1 cellular context compared by ENCODE assay signal in the genomic region with DNA sequence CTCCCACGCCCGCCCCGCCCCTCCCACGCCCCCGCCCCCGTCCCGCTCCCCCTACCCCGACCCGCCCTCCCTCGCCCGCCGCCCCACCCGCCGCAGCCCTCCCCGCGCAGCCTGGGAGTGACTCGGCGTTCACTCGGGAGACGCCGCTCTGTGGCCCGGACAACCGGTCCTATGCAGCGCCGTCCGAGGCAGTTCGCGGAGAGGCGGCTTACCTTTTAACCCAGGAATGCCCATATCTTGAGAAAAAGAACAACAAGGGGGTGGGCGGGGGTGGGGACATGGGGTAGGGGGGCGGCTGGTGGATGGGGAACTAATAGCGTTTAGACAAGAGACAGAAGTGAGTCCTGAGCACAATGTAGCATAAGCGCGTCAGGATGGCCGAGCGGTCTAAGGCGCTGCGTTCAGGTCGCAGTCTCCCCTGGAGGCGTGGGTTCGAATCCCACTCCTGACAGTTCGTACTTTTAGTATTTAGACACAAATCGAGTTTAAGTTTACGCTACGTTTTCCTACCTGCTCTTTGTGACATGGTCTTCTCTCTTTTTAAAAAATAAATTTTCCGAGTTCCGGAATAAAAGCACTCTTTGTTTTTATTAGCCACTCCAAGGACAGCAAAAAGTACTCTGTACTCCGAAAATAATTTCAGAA.
TF ChIP-seq lines count a peak whose summit lies in the region.

No MANE protein-coding gene starts in this region.

TF ChIP-seq in GM12878, 131 proteins besides CTCF, POLR2A, EP300 and RAD21 (continued from another document):
- TF ChIP-seq, protein P1, sequence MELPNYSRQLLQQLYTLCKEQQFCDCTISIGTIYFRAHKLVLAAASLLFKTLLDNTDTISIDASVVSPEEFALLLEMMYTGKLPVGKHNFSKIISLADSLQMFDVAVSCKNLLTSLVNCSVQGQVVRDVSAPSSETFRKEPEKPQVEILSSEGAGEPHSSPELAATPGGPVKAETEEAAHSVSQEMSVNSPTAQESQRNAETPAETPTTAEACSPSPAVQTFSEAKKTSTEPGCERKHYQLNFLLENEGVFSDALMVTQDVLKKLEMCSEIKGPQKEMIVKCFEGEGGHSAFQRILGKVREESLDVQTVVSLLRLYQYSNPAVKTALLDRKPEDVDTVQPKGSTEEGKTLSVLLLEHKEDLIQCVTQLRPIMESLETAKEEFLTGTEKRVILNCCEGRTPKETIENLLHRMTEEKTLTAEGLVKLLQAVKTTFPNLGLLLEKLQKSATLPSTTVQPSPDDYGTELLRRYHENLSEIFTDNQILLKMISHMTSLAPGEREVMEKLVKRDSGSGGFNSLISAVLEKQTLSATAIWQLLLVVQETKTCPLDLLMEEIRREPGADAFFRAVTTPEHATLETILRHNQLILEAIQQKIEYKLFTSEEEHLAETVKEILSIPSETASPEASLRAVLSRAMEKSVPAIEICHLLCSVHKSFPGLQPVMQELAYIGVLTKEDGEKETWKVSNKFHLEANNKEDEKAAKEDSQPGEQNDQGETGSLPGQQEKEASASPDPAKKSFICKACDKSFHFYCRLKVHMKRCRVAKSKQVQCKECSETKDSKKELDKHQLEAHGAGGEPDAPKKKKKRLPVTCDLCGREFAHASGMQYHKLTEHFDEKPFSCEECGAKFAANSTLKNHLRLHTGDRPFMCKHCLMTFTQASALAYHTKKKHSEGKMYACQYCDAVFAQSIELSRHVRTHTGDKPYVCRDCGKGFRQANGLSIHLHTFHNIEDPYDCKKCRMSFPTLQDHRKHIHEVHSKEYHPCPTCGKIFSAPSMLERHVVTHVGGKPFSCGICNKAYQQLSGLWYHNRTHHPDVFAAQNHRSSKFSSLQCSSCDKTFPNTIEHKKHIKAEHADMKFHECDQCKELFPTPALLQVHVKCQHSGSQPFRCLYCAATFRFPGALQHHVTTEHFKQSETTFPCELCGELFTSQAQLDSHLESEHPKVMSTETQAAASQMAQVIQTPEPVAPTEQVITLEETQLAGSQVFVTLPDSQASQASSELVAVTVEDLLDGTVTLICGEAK (IDR thresholded peaks at IDR 0.05; ENCODE audit: borderline replicate concordance) = peak; percentile 65; the same call in 1 of the 2 replicates
- TF ChIP-seq PAX8 (IDR thresholded peaks at IDR 0.05) (no peak), MXI1 (IDR thresholded peaks at IDR 0.05; ENCODE audit: low read depth, low read length) (no peak), TCF7 (IDR thresholded peaks at IDR 0.05; ENCODE audit: borderline replicate concordance) (0 out of 2 replicates have a peak, but pooled peaks have one; percentile 10), SMAD1 (IDR thresholded peaks at IDR 0.05; ENCODE audit: low read depth, partially characterized antibody) (no peak), EED (IDR thresholded peaks at IDR 0.05; ENCODE audit: low read depth) (no peak), ATF7 (IDR thresholded peaks at IDR 0.05; ENCODE audit: low read depth) (peak; percentile 38; the same call in 1 of the 2 replicates), CREB1 (IDR thresholded peaks at IDR 0.05; ENCODE audit: low read depth) (peak; percentile 25; the same call in 1 of the 2 replicates), SREBF2 (IDR thresholded peaks at IDR 0.05; ENCODE audit: low read length) (peak; percentile 89)
- TF ChIP-seq, protein P2, sequence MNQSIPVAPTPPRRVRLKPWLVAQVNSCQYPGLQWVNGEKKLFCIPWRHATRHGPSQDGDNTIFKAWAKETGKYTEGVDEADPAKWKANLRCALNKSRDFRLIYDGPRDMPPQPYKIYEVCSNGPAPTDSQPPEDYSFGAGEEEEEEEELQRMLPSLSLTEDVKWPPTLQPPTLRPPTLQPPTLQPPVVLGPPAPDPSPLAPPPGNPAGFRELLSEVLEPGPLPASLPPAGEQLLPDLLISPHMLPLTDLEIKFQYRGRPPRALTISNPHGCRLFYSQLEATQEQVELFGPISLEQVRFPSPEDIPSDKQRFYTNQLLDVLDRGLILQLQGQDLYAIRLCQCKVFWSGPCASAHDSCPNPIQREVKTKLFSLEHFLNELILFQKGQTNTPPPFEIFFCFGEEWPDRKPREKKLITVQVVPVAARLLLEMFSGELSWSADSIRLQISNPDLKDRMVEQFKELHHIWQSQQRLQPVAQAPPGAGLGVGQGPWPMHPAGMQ (IDR thresholded peaks at IDR 0.05; ENCODE audit: borderline replicate concordance) = no peak
